In the genomic region with DNA sequence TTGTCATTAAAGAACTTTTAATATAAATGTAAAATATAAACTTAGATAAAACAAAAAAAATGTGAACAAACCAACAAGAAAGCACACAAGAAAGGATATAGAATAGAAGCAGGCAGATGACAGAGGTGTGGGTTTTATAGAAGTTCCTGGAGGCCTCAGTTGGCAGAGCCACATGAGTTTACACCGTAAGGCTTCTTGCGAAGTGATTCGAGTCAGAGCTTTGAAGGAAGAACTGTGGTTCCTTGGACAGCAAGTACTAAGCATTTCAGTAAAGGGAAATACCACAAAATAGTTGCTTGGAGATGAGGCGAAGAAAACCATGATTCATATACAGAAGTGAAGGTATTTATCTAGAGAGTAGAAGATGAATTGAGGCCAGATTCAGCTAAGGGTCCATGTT, we compare ENCODE assay signal across 31 cellular contexts.
"Had no signal": no experiment of that assay in that cellular context is flagged by ENCODE, and none has a peak within 500 bp of the region (broad histone marks: within the 10 kb centered on the region; RNA-seq: fewer than 3 reads in every experiment).

No MANE protein-coding gene starts in this region.

- H3K9me3 Mint-ChIP-seq: activated naive CD4-positive, alpha-beta T cell treated with anti-CD3 and anti-CD28 coated beads for 36 hours; activated naive CD8-positive, alpha-beta T cell treated with anti-CD3 and anti-CD28 coated beads for 36 hours; activated T-helper 1 cell treated with anti-CD3 and anti-CD28 coated beads, Interleukin-12 subunit alpha, Interleukin-12 subunit beta, Interleukin-2, Interleukin-4 antibody, amounts not matched to agents 30 ng/mL and 10 ng/mL and 1 ng/mL, durations not matched to agents 14 hours and 24 hours and 36 hours had no signal

- H3K79me2 ChIP-seq: hepatocyte had no signal

- DNase-seq: activated CD4-positive, alpha-beta T cell treated with anti-CD3 and anti-CD28 coated beads, Interleukin-2, amount 50 U/mL, for 1 hour; activated CD4-positive, CD25-positive, alpha-beta regulatory T cell treated with anti-CD3 and anti-CD28 coated beads, Interleukin-2, amount 50 U/mL, for 72 hours; activated effector memory CD4-positive, alpha-beta T cell treated with anti-CD3 and anti-CD28 coated beads, Interleukin-2, amount 50 U/mL, for 16 hours; activated naive CD4-positive, alpha-beta T cell treated with anti-CD3 and anti-CD28 coated beads for 36 hours; activated naive CD8-positive, alpha-beta T cell treated with anti-CD3 and anti-CD28 coated beads for 36 hours; activated T-cell treated with anti-CD3 and anti-CD28 coated beads, Interleukin-2, amount 50 U/mL, for 1 hour; amygdala; dermis blood vessel endothelial cell; effector CD4-positive, alpha-beta T cell; kidney glomerular epithelial cell; left lung; lower lobe of right lung; mesenchymal stem cell; naive thymus-derived CD8-positive, alpha-beta T cell; nucleus accumbens; pancreas; spleen; stimulated activated CD4-positive, alpha-beta T cell treated with anti-CD3 and anti-CD28 coated beads, Interleukin-2, amount 100 ng/mL, for 48 hours; stimulated activated naive CD8-positive, alpha-beta T cell treated with anti-CD3 and anti-CD28 coated beads, Interleukin-15, Interleukin-2, amounts not matched to agents 100 U/mL and 50 U/mL, for 24 hours; T-helper 17 cell; T1000; trophoblast cell; uterus had no signal

- H3K36me3 ChIP-seq: gastroesophageal sphincter, left lung, lower lobe of right lung, pancreas, prostate gland, spleen, thoracic aorta, uterus had no signal

- H3K4me2 ChIP-seq: hepatocyte had no signal

- H3K4me1 Mint-ChIP-seq: activated naive CD8-positive, alpha-beta T cell treated with anti-CD3 and anti-CD28 coated beads for 36 hours; central memory CD8-positive, alpha-beta T cell; naive thymus-derived CD8-positive, alpha-beta T cell; neural crest cell; T-helper 17 cell had no signal

- H3K27me3 ChIP-seq: gastroesophageal sphincter, hepatocyte, left lung, pancreas, spleen, uterus had no signal

- H3K9me3 ChIP-seq: gastroesophageal sphincter, left lung, lower lobe of right lung, pancreas, prostate gland, spleen, thoracic aorta, uterus had no signal

- H3K4me1 ChIP-seq: gastroesophageal sphincter, left lung, lower lobe of right lung, pancreas, prostate gland, spleen, uterus had no signal

- H3K27me3 Mint-ChIP-seq: activated naive CD8-positive, alpha-beta T cell treated with anti-CD3 and anti-CD28 coated beads for 36 hours had no signal

- H3K27ac Mint-ChIP-seq: activated naive CD4-positive, alpha-beta T cell treated with anti-CD3 and anti-CD28 coated beads for 36 hours; activated naive CD8-positive, alpha-beta T cell treated with anti-CD3 and anti-CD28 coated beads for 36 hours; activated T-helper 1 cell treated with anti-CD3 and anti-CD28 coated beads, Interleukin-12 subunit alpha, Interleukin-12 subunit beta, Interleukin-2, Interleukin-4 antibody, amounts not matched to agents 30 ng/mL and 10 ng/mL and 1 ng/mL, durations not matched to agents 14 hours and 24 hours and 36 hours; T-helper 17 cell had no signal

- H3K4me3 Mint-ChIP-seq: activated naive CD4-positive, alpha-beta T cell treated with anti-CD3 and anti-CD28 coated beads for 36 hours; activated naive CD8-positive, alpha-beta T cell treated with anti-CD3 and anti-CD28 coated beads for 36 hours; activated T-helper 1 cell treated with anti-CD3 and anti-CD28 coated beads, Interleukin-12 subunit alpha, Interleukin-12 subunit beta, Interleukin-2, Interleukin-4 antibody, amounts not matched to agents 30 ng/mL and 10 ng/mL and 1 ng/mL, durations not matched to agents 14 hours and 24 hours and 36 hours; central memory CD8-positive, alpha-beta T cell; naive thymus-derived CD8-positive, alpha-beta T cell; neural crest cell; T-helper 17 cell had no signal

- ATAC-seq: gastroesophageal sphincter; left lung; lower lobe of right lung; naive thymus-derived CD8-positive, alpha-beta T cell; pancreas; stimulated activated naive CD8-positive, alpha-beta T cell treated with anti-CD3 and anti-CD28 coated beads, Interleukin-15, Interleukin-2, amounts not matched to agents 100 U/mL and 50 U/mL, for 24 hours; T-helper 17 cell had no signal

- H3K36me3 Mint-ChIP-seq: activated naive CD8-positive, alpha-beta T cell treated with anti-CD3 and anti-CD28 coated beads for 36 hours; naive thymus-derived CD8-positive, alpha-beta T cell had no signal

- H3K27ac ChIP-seq: epithelial cell of prostate, gastroesophageal sphincter, hepatocyte, left lung, lower lobe of right lung, pancreas, prostate gland, spleen, thoracic aorta, uterus had no signal

- H2AFZ ChIP-seq: hepatocyte had no signal

- H3K4me3 ChIP-seq: gastroesophageal sphincter, hepatocyte, left lung, lower lobe of right lung, pancreas, prostate gland, spleen, thoracic aorta, uterus had no signal
